30 cellular contexts compared by ENCODE assay signal in genomic region chr15:100109486-100110035, GRCh38.
"Had no signal": no experiment of that assay in that cellular context is flagged by ENCODE, and none has a peak within 500 bp of the region (broad histone marks: within the 10 kb centered on the region; RNA-seq: fewer than 3 reads in every experiment).

No MANE protein-coding gene starts in this region.

- H3K27ac Mint-ChIP-seq: immature natural killer cell, memory B cell, nephron progenitor cell had no signal

- H3K9me3 Mint-ChIP-seq: activated naive CD8-positive, alpha-beta T cell treated with anti-CD3 and anti-CD28 coated beads, Interleukin-2, amount 50 U/mL, for 24 hours; immature natural killer cell; memory B cell; nephron progenitor cell had no signal

- H3K36me3 ChIP-seq: thoracic aorta, upper lobe of left lung had no signal

- H2AFZ ChIP-seq: hepatocyte, parathyroid adenoma had no signal

- ATAC-seq: activated naive CD8-positive, alpha-beta T cell treated with anti-CD3 and anti-CD28 coated beads, Interleukin-2, amount 50 U/mL, for 24 hours; foreskin keratinocyte; mucosa of descending colon; sciatic nerve had no signal

- H3K9ac ChIP-seq: parathyroid adenoma had no signal

- H3K36me3 Mint-ChIP-seq: brain, immature natural killer cell, memory B cell had no signal

- H3K27me3 Mint-ChIP-seq: activated naive CD8-positive, alpha-beta T cell treated with anti-CD3 and anti-CD28 coated beads, Interleukin-2, amount 50 U/mL, for 24 hours had no signal

- H3K4me2 ChIP-seq: hepatocyte, smooth muscle cell had no signal

- H3K9me3 ChIP-seq: mucosa of descending colon, thoracic aorta, upper lobe of left lung had no signal

- H3K27me3 ChIP-seq: foreskin keratinocyte, hepatocyte, upper lobe of left lung had no signal

- H3K27ac ChIP-seq: foreskin keratinocyte, hepatocyte, parathyroid adenoma had no signal

- H3K4me3 Mint-ChIP-seq: activated naive CD8-positive, alpha-beta T cell treated with anti-CD3 and anti-CD28 coated beads, Interleukin-2, amount 50 U/mL, for 24 hours; brain; immature natural killer cell; memory B cell; nephron progenitor cell had no signal

- H3K4me1 ChIP-seq: parathyroid adenoma had no signal

- H3K4me1 Mint-ChIP-seq: memory B cell had no signal

- H3K4me3 ChIP-seq: hepatocyte, mucosa of descending colon, smooth muscle cell, thoracic aorta, upper lobe of left lung had no signal

- DNase-seq: activated CD4-positive, alpha-beta T cell treated with anti-CD3 and anti-CD28 coated beads for 1 hour; activated CD4-positive, alpha-beta T cell treated with anti-CD3 and anti-CD28 coated beads, Interleukin-2, amount 50 U/mL, for 4 hours; activated CD8-positive, alpha-beta memory T cell treated with anti-CD3 and anti-CD28 coated beads for 24 hours; activated CD8-positive, alpha-beta memory T cell treated with anti-CD3 and anti-CD28 coated beads, Interleukin-2, amount 50 U/mL, for 4 hours; activated naive CD4-positive, alpha-beta T cell treated with anti-CD3 and anti-CD28 coated beads, Interleukin-2, amount 50 U/mL, for 16 hours; activated naive CD8-positive, alpha-beta T cell treated with anti-CD3 and anti-CD28 coated beads, Interleukin-2, amount 50 U/mL, for 24 hours; activated T-cell treated with anti-CD3 and anti-CD28 coated beads, Interleukin-2, amount 50 U/mL, for 48 hours; anterior cingulate cortex; central memory CD4-positive, alpha-beta T cell; dermis blood vessel endothelial cell; effector CD8-positive, alpha-beta T cell; foreskin keratinocyte; glutamatergic neuron; immature natural killer cell; kidney glomerular epithelial cell; mucosa of descending colon; nephron progenitor cell; nucleus accumbens; stimulated activated CD4-positive, alpha-beta T cell treated with anti-CD3 and anti-CD28 coated beads, Interleukin-2, amount 100 ng/mL, for 48 hours; stimulated activated naive CD4-positive, alpha-beta T cell; T-helper 1 cell; T-helper 9 cell; upper lobe of left lung had no signal
